ENCODE assay signal across 8 cellular contexts in genomic region chr7:116210345-116211005, GRCh38. TPM values are rescaled to one million over a fixed set of nuclear protein-coding genes. Genes with fewer than 3 reads are reported as not detected.
DNase-seq lines count a peak whose midpoint lies in the region; ATAC-seq and TF ChIP-seq lines count a peak whose summit lies in the region.

Gene TES (plus strand): TSS chr7:116210539. CDS start chr7:116210708, 169 bp downstream.

- peak within 1 kb of the TSS; percentile 93 to 98 (median 98) for H3K4me3 Mint-ChIP-seq in CD4-positive, alpha-beta memory T cell

- TF ChIP-seq POLR2A in Raji (IDR thresholded peaks at IDR 0.05; ENCODE audit: insufficient read depth, low read depth, low read length) (peak; percentile 65), prostate gland (IDR thresholded peaks at IDR 0.05) (peak; percentile 91)

- intact Hi-C loops in CD4-positive, alpha-beta memory T cell (cut with micrococcal nuclease), result loop anchor here (1.0 to 10.0 kb wide), 9 partner anchors 11 to 1974 kb away; partner anchors contain the start of genes CAPZA2, LSM8, MDFIC and ST7
- intact Hi-C loops in Right ventricle myocardium inferior (cut with DNase I), result loop anchor here (2.0 kb wide), 1 partner anchor 16 kb away; no protein-coding TSS in a partner anchor
- intact Hi-C loops in prostate gland (cut with DNase I), result no loop called here

- peak in 2 of 4 experiments; percentile 11 to 16 for TF ChIP-seq CTCF in prostate gland (IDR thresholded peaks at IDR 0.05)

- peak within 1 kb of the TSS; percentile 92 for H3K27ac ChIP-seq in CD4-positive, alpha-beta memory T cell (ENCODE audit: low read depth, low read length)
- H3K27ac ChIP-seq in prostate gland, result peak within 1 kb of the TSS; percentile 88 to 91

- peak; percentile 48 to 69 (median 58) for DNase-seq in CD4-positive, alpha-beta memory T cell
- DNase-seq in activated gamma-delta T cell treated with Interleukin-2 at 50 U/mL for 16 hours, result peak; percentile 48
- peak; percentile 92 for DNase-seq in Right ventricle myocardium inferior (ENCODE audit: missing footprints)
- DNase-seq in prostate gland (ENCODE audit: low spot score), result peak; percentile 71
- DNase-seq in middle frontal gyrus (ENCODE audit: extremely low spot score, low spot score), result no peak

- H3K9me3 ChIP-seq in CD4-positive, alpha-beta memory T cell (ENCODE audit: control insufficient read depth in 1 of 2, low read length in 2 of 2), result no peaks in the 10 kb centered on the region
- no peaks in the 10 kb centered on the region for H3K9me3 ChIP-seq in prostate gland

- H3K27me3 Mint-ChIP-seq in CD4-positive, alpha-beta memory T cell, result no peaks in the 10 kb centered on the region

- no peaks in the 10 kb centered on the region for H3K36me3 ChIP-seq in CD4-positive, alpha-beta memory T cell (ENCODE audit: insufficient read depth, low read length)
- no peaks in the 10 kb centered on the region for H3K36me3 ChIP-seq in prostate gland

- H3K4me1 ChIP-seq in CD4-positive, alpha-beta memory T cell (ENCODE audit: insufficient read depth, low read length), result peaks cover 48% of the 10 kb centered on the region
- no peaks in the 10 kb centered on the region for H3K4me1 ChIP-seq in prostate gland (replicated peaks)

- peaks cover 0 to 3% (median 0%) of the 10 kb centered on the region in 8 donors for H3K9me3 Mint-ChIP-seq in CD4-positive, alpha-beta memory T cell

- ATAC-seq in GM19395 (IDR thresholded peaks at IDR 0.05; ENCODE audit: unreplicated experiment) (peak; percentile 79), HG03521 (IDR thresholded peaks at IDR 0.05; ENCODE audit: unreplicated experiment) (peak; percentile 84), Right ventricle myocardium inferior (peak; percentile 84)

- WGBS in prostate gland, result 1% methylated on average over 30 of the region's 83 CpGs

- H3K4me3 ChIP-seq in CD4-positive, alpha-beta memory T cell (ENCODE audit: low read length in 2 of 2), result peak within 1 kb of the TSS; percentile 62 to 82
- H3K4me3 ChIP-seq in prostate gland, result peak within 1 kb of the TSS; percentile 66 to 75

- CTCF ChIA-PET in CD4-positive, alpha-beta memory T cell (lab: Charles Lee; ENCODE audit: partially characterized antibody), result interaction anchor here (0.8 to 6.3 kb wide), 15 partner anchors 8 to 381 kb away, joined by 3 to 118 read pairs (median 5); no protein-coding TSS in a partner anchor

- peak within 1 kb of the TSS; percentile 96 to 99 (median 98) for H3K27ac Mint-ChIP-seq in CD4-positive, alpha-beta memory T cell

- H3K36me3 Mint-ChIP-seq in CD4-positive, alpha-beta memory T cell, result peaks cover 2 to 15% of the 10 kb centered on the region in 2 donors

- H3K4me1 Mint-ChIP-seq in CD4-positive, alpha-beta memory T cell, result peaks cover 42 to 55% (median 49%) of the 10 kb centered on the region in 4 donors

- H3K27me3 ChIP-seq in CD4-positive, alpha-beta memory T cell (ENCODE audit: insufficient read depth, low read length), result no peaks in the 10 kb centered on the region
- H3K27me3 ChIP-seq in prostate gland (replicated peaks; ENCODE audit: insufficient read depth), result no peaks in the 10 kb centered on the region

- POLR2A ChIA-PET in CD4-positive, alpha-beta memory T cell (lab: Charles Lee; ENCODE audit: partially characterized antibody), result interaction anchor here (0.7 to 5.9 kb wide), 19 partner anchors 8 to 1287 kb away, joined by 3 to 96 read pairs (median 5); no protein-coding TSS in a partner anchor

RNA-seq across cellular contexts. Expression of gene TES, which starts in this region (rescaled TPM):
- total RNA-seq in CD4-positive, alpha-beta memory T cell, result 100 to 1,000 TPM; 109 to 125 TPM
- polyA plus RNA-seq in CD4-positive, alpha-beta memory T cell, result 100 to 1,000 TPM; 183 to 248 TPM
- 21.2 TPM for total RNA-seq in Right ventricle myocardium inferior
- total RNA-seq in prostate gland, result 10 to 100 TPM; 46.6 to 96.6 TPM
